2 cellular contexts compared by ENCODE assay signal in the genomic region with DNA sequence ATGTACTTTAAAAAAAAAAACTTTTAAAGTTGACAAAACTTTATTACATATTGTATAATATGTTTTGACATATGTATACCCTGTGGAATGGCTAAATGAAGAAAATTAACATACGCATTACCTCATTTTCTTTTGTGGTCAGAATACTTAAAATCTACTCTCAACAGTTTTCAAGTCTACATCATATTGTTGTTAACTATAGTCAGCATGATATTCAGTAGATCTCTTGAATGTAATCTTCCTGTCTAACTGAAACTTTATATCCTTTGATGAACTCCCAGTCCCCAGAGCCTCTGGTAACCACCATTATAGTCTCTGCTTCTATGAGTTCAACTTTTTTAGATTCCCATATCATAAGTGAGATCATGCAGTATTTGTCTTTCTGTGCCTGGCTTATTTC.
TF ChIP-seq lines count a peak whose summit lies in the region.

No MANE protein-coding gene starts in this region.

TF ChIP-seq in IMR-90, 13 proteins besides CTCF, POLR2A, EP300 and RAD21:
- TF ChIP-seq RCOR1 (IDR thresholded peaks at IDR 0.05; ENCODE audit: insufficient replicate concordance, low read length): no peak
- no peak for TF ChIP-seq SMC3 (IDR thresholded peaks at IDR 0.05; ENCODE audit: low read depth, low read length)
- no peak for TF ChIP-seq ELK1 (IDR thresholded peaks at IDR 0.05; ENCODE audit: borderline replicate concordance, low read depth, low read length)
- no peak for TF ChIP-seq CHD1 (IDR thresholded peaks at IDR 0.05; ENCODE audit: low read depth, low read length)
- no peak for TF ChIP-seq BHLHE40 (IDR thresholded peaks at IDR 0.05; ENCODE audit: low read depth, low read length)
- TF ChIP-seq MAZ (IDR thresholded peaks at IDR 0.05; ENCODE audit: borderline replicate concordance, low read depth, low read length): no peak
- no peak for TF ChIP-seq NFE2L2 (IDR thresholded peaks at IDR 0.05; ENCODE audit: low read depth, low read length)
- TF ChIP-seq CEBPB (IDR thresholded peaks at IDR 0.05; ENCODE audit: low read depth, low read length): no peak
- no peak for TF ChIP-seq FOS (IDR thresholded peaks at IDR 0.05; ENCODE audit: low read depth, low read length)
- no peak for TF ChIP-seq USF2 (IDR thresholded peaks at IDR 0.05; ENCODE audit: low read depth, low read length)
- no peak for TF ChIP-seq RFX5 (IDR thresholded peaks at IDR 0.05; ENCODE audit: low read depth, low read length)

TF ChIP-seq in K562, 482 proteins besides CTCF, POLR2A, EP300 and RAD21 (continues in another document):
- TF ChIP-seq, protein P1, sequence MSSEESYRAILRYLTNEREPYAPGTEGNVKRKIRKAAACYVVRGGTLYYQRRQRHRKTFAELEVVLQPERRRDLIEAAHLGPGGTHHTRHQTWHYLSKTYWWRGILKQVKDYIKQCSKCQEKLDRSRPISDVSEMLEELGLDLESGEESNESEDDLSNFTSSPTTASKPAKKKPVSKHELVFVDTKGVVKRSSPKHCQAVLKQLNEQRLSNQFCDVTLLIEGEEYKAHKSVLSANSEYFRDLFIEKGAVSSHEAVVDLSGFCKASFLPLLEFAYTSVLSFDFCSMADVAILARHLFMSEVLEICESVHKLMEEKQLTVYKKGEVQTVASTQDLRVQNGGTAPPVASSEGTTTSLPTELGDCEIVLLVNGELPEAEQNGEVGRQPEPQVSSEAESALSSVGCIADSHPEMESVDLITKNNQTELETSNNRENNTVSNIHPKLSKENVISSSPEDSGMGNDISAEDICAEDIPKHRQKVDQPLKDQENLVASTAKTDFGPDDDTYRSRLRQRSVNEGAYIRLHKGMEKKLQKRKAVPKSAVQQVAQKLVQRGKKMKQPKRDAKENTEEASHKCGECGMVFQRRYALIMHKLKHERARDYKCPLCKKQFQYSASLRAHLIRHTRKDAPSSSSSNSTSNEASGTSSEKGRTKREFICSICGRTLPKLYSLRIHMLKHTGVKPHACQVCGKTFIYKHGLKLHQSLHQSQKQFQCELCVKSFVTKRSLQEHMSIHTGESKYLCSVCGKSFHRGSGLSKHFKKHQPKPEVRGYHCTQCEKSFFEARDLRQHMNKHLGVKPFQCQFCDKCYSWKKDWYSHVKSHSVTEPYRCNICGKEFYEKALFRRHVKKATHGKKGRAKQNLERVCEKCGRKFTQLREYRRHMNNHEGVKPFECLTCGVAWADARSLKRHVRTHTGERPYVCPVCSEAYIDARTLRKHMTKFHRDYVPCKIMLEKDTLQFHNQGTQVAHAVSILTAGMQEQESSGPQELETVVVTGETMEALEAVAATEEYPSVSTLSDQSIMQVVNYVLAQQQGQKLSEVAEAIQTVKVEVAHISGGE (CRISPR knock-in tag; IDR thresholded peaks at IDR 0.05): no peak
- TF ChIP-seq HDAC2 (IDR thresholded peaks at IDR 0.05) (no peak), ZNF764 (CRISPR knock-in tag; IDR thresholded peaks at IDR 0.05; ENCODE audit: low read depth) (no peak), SMAD3 (CRISPR knock-in tag; conservative IDR thresholded peaks at IDR 0.05) (no peak), POLR2H (tag; IDR thresholded peaks at IDR 0.05; ENCODE audit: low read depth) (peak; percentile 48; the same call in 1 of the 2 replicates), HOMEZ (CRISPR knock-in tag; IDR thresholded peaks at IDR 0.05) (no peak), HMBOX1 (IDR thresholded peaks at IDR 0.05) (0 out of 2 replicates have a peak, but pooled peaks have one; percentile 20), ZNF41 (CRISPR knock-in tag; conservative IDR thresholded peaks at IDR 0.05) (no peak), PATZ1 (CRISPR knock-in tag; IDR thresholded peaks at IDR 0.05; ENCODE audit: borderline replicate concordance) (no peak), CCAR2 (IDR thresholded peaks at IDR 0.05; ENCODE audit: low read depth, low read length) (no peak), POLR2AphosphoS2 (IDR thresholded peaks at IDR 0.05; ENCODE audit: low read length) (no peak), ZNF121 (CRISPR knock-in tag; conservative IDR thresholded peaks at IDR 0.05) (no peak), MEF2A (IDR thresholded peaks at IDR 0.05; ENCODE audit: control insufficient read depth, low read depth, low read length) (no peak), RFX1 (IDR thresholded peaks at IDR 0.05) (no peak), TEAD1 (CRISPR knock-in tag; IDR thresholded peaks at IDR 0.05) (no peak), U2AF1 (optimal IDR thresholded peaks at IDR 0.05; ENCODE audit: low read depth, low read length) (no peak), ZNF12 (CRISPR knock-in tag; IDR thresholded peaks at IDR 0.05) (no peak), ZNF696 (CRISPR knock-in tag; conservative IDR thresholded peaks at IDR 0.05) (no peak), E2F6 (IDR thresholded peaks at IDR 0.05; ENCODE audit: borderline replicate concordance in 1 of 2, extremely low read depth in 1 of 2, insufficient read depth in 1 of 2, insufficient read length in 1 of 2, low read depth in 1 of 2, low read length in 1 of 2, poor library complexity in 1 of 2, severe bottlenecking in 1 of 2) (no peak), CHAMP1 (IDR thresholded peaks at IDR 0.05) (no peak)
- TF ChIP-seq, protein P2, sequence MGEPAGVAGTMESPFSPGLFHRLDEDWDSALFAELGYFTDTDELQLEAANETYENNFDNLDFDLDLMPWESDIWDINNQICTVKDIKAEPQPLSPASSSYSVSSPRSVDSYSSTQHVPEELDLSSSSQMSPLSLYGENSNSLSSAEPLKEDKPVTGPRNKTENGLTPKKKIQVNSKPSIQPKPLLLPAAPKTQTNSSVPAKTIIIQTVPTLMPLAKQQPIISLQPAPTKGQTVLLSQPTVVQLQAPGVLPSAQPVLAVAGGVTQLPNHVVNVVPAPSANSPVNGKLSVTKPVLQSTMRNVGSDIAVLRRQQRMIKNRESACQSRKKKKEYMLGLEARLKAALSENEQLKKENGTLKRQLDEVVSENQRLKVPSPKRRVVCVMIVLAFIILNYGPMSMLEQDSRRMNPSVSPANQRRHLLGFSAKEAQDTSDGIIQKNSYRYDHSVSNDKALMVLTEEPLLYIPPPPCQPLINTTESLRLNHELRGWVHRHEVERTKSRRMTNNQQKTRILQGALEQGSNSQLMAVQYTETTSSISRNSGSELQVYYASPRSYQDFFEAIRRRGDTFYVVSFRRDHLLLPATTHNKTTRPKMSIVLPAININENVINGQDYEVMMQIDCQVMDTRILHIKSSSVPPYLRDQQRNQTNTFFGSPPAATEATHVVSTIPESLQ (CRISPR knock-in tag; IDR thresholded peaks at IDR 0.05): no peak
- TF ChIP-seq, protein P3, sequence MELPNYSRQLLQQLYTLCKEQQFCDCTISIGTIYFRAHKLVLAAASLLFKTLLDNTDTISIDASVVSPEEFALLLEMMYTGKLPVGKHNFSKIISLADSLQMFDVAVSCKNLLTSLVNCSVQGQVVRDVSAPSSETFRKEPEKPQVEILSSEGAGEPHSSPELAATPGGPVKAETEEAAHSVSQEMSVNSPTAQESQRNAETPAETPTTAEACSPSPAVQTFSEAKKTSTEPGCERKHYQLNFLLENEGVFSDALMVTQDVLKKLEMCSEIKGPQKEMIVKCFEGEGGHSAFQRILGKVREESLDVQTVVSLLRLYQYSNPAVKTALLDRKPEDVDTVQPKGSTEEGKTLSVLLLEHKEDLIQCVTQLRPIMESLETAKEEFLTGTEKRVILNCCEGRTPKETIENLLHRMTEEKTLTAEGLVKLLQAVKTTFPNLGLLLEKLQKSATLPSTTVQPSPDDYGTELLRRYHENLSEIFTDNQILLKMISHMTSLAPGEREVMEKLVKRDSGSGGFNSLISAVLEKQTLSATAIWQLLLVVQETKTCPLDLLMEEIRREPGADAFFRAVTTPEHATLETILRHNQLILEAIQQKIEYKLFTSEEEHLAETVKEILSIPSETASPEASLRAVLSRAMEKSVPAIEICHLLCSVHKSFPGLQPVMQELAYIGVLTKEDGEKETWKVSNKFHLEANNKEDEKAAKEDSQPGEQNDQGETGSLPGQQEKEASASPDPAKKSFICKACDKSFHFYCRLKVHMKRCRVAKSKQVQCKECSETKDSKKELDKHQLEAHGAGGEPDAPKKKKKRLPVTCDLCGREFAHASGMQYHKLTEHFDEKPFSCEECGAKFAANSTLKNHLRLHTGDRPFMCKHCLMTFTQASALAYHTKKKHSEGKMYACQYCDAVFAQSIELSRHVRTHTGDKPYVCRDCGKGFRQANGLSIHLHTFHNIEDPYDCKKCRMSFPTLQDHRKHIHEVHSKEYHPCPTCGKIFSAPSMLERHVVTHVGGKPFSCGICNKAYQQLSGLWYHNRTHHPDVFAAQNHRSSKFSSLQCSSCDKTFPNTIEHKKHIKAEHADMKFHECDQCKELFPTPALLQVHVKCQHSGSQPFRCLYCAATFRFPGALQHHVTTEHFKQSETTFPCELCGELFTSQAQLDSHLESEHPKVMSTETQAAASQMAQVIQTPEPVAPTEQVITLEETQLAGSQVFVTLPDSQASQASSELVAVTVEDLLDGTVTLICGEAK (IDR thresholded peaks at IDR 0.05): peak; percentile 78
- TF ChIP-seq, protein P3 (CRISPR knock-in tag; IDR thresholded peaks at IDR 0.05): 0 out of 2 replicates have a peak, but pooled peaks have one; percentile 45
